8 cellular contexts compared by ENCODE assay signal in the genomic region with DNA sequence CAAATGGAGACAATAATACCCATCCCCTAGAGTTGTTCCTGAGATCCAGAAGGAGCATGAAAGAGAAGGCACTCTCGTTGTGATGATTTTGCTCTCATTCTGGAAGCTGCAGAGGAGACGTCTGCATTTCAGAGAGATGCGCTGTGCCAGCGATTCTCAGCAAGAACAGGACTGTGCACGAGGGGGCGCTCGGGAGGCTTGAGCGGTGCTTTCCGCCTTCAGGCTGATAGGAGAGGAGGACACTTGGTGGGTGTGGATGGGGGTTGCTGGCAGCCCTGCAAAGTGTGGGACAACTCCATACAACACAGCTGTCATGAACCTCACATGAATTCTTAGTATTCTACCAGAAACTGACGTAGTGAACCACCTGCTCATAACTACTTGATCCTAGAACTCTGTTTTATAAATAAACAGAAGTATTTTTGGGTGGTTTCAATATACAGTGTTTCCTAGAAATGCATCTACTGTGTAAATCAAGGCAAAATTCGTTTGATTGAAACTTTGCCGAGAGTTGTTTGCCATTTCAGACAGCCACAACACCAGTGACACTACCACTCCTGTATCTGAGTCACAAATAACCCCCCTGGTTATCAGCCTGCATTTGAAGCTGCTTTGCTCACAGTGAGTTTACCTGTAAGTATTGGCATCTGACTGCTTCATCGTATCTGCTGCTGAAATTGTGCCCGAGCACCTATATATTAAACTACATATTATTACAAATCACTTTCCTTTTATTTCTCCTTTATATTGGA. TPM values are rescaled to one million over a fixed set of nuclear protein-coding genes. Genes with fewer than 3 reads are reported as not detected.
DNase-seq lines count a peak whose midpoint lies in the region; ATAC-seq, FAIRE-seq and TF ChIP-seq lines count a peak whose summit lies in the region.

No MANE protein-coding gene starts in this region.

- no peaks in the 10 kb centered on the region for H3K9me2 ChIP-seq in DOHH2 (replicated peaks; ENCODE audit: control insufficient read depth, low read length)

- H3K9me3 ChIP-seq in DOHH2 (ENCODE audit: control insufficient read depth, insufficient read depth, low read length) (no peaks in the 10 kb centered on the region), left ventricle myocardium inferior (replicated peaks) (no peaks in the 10 kb centered on the region)

- H3K27ac ChIP-seq in DOHH2 (ENCODE audit: low read depth, low read length) (no peak overlapping the region), left ventricle myocardium inferior (replicated peaks) (no peak overlapping the region)

- H3K36me3 Mint-ChIP-seq in T-cell = no peaks in the 10 kb centered on the region
- H3K36me3 Mint-ChIP-seq in activated naive CD8-positive, alpha-beta T cell treated with anti-CD3 and anti-CD28 coated beads, Interleukin-2, amount 50 U/mL, for 24 hours (ENCODE audit: low read depth) = no peaks in the 10 kb centered on the region

- H3K79me2 ChIP-seq in DOHH2 (ENCODE audit: control insufficient read depth, low read length) = no peaks in the 10 kb centered on the region

- peak; percentile 92 for FAIRE-seq in H54 (lab: Jason Lieb, UNC)

- H3F3A ChIP-seq in DOHH2 (ENCODE audit: control insufficient read depth, insufficient read depth) = no peaks in the 10 kb centered on the region

- intact Hi-C loops in left ventricle myocardium inferior (cut with micrococcal nuclease) = loop anchor here (5.0 kb wide), 2 partner anchors 96 to 181 kb away; no protein-coding TSS in a partner anchor

- H3K27me3 ChIP-seq in DOHH2 (ENCODE audit: control insufficient read depth, low read length) (peaks cover 13% of the 10 kb centered on the region), left ventricle myocardium inferior (ENCODE audit: low read depth) (peaks cover 21% of the 10 kb centered on the region)

- peaks cover 14 to 28% of the 10 kb centered on the region in 2 donors for H3K27me3 Mint-ChIP-seq in T-cell
- H3K27me3 Mint-ChIP-seq in activated naive CD8-positive, alpha-beta T cell treated with anti-CD3 and anti-CD28 coated beads, Interleukin-2, amount 50 U/mL, for 24 hours = peaks cover 22% of the 10 kb centered on the region

- DNase-seq in H54 (ENCODE audit: insufficient read length, low spot score) (peak; percentile 35), NCI-H1092 treated with DMSO at 0.1 percent for 48 hours (lab: John Stamatoyannopoulos, UW) (peak; percentile 75), T-cell (peak; percentile 44 to 84 (median 72)), left ventricle myocardium inferior (peak; percentile 82), retina (peak; percentile 88)
- peak; percentile 87 for DNase-seq in activated naive CD8-positive, alpha-beta T cell treated with anti-CD3 and anti-CD28 coated beads, Interleukin-2, amount 50 U/mL, for 24 hours

- H4K20me1 ChIP-seq in DOHH2 (ENCODE audit: control insufficient read depth, insufficient read depth, low read depth, low read length) = no peaks in the 10 kb centered on the region

- H3K4me1 Mint-ChIP-seq in T-cell = peaks cover 6 to 7% (median 6%) of the 10 kb centered on the region in 3 donors
- peaks cover 6% of the 10 kb centered on the region for H3K4me1 Mint-ChIP-seq in activated naive CD8-positive, alpha-beta T cell treated with anti-CD3 and anti-CD28 coated beads, Interleukin-2, amount 50 U/mL, for 24 hours

- H3K4me3 ChIP-seq in DOHH2 (ENCODE audit: low read length) (no peak overlapping the region), left ventricle myocardium inferior (no peak overlapping the region)

- POLR2A ChIA-PET in T-cell (lab: Charles Lee) = no interaction called here

- H3K4me3 Mint-ChIP-seq in T-cell = no peak overlapping the region
- no peak overlapping the region for H3K4me3 Mint-ChIP-seq in activated naive CD8-positive, alpha-beta T cell treated with anti-CD3 and anti-CD28 coated beads, Interleukin-2, amount 50 U/mL, for 24 hours

- H3K36me3 ChIP-seq in DOHH2 (ENCODE audit: control insufficient read depth, low read length) (no peaks in the 10 kb centered on the region), left ventricle myocardium inferior (no peaks in the 10 kb centered on the region)

- ATAC-seq in T-cell (replicated peaks in 1 of 4) (peak; percentile 73 to 98 (median 78)), HG02763 (IDR thresholded peaks at IDR 0.05; ENCODE audit: unreplicated experiment) (no peak)
- peak; percentile 92 for ATAC-seq in activated naive CD8-positive, alpha-beta T cell treated with anti-CD3 and anti-CD28 coated beads, Interleukin-2, amount 50 U/mL, for 24 hours

- CTCF ChIA-PET in T-cell (lab: Charles Lee) = interaction anchor here (0.6 to 1.4 kb wide), 4 partner anchors 11 to 180 kb away, joined by 3 read pairs; no protein-coding TSS in a partner anchor

- no peak overlapping the region for H3K4me2 ChIP-seq in DOHH2 (ENCODE audit: low read length)

- H3K4me1 ChIP-seq in DOHH2 (ENCODE audit: control insufficient read depth, low read length) (no peaks in the 10 kb centered on the region), left ventricle myocardium inferior (peaks cover 11% of the 10 kb centered on the region)

- H3K9me3 Mint-ChIP-seq in T-cell = no peaks in the 10 kb centered on the region
- H3K9me3 Mint-ChIP-seq in activated naive CD8-positive, alpha-beta T cell treated with anti-CD3 and anti-CD28 coated beads, Interleukin-2, amount 50 U/mL, for 24 hours = no peaks in the 10 kb centered on the region

- TF ChIP-seq POLR2A in H54 (IDR thresholded peaks at IDR 0.05; ENCODE audit: low read depth, low read length) = no peak

- H3K27ac Mint-ChIP-seq in T-cell = no peak overlapping the region
- no peak overlapping the region for H3K27ac Mint-ChIP-seq in activated naive CD8-positive, alpha-beta T cell treated with anti-CD3 and anti-CD28 coated beads, Interleukin-2, amount 50 U/mL, for 24 hours

- TF ChIP-seq CTCF in DOHH2 (IDR thresholded peaks at IDR 0.05; ENCODE audit: low read depth, low read length, poor library complexity, severe bottlenecking) (peak; percentile 85), left ventricle myocardium inferior (IDR thresholded peaks at IDR 0.05; ENCODE audit: borderline replicate concordance) (peak; percentile 85)

RNA-seq across cellular contexts. Expression of a gene that starts 39.5 kb away (rescaled TPM):
- total RNA-seq in T-cell = not detected
- total RNA-seq in left ventricle myocardium inferior = 11.2 TPM

Comparison
In these comparisons a context has a peak if more than half of its experiments do, and no peak if none do; other contexts are left out.
1. DNase-seq: peak in every context shown above with its lines; median percentile 88 in retina; 87 in activated naive CD8-positive, alpha-beta T cell treated with anti-CD3 and anti-CD28 coated beads, Interleukin-2, amount 50 U/mL, for 24 hours; 82 in left ventricle myocardium inferior; 75 in NCI-H1092 treated with DMSO at 0.1 percent for 48 hours; 72 in T-cell; 35 in H54.
2. RNA of a gene that starts 39.5 kb away (total RNA-seq): 11.2 TPM in left ventricle myocardium inferior (single experiment); not detected in T-cell; every median in the first group is over 10 times any median in the second.